ENCODE assay signal across 2 cellular contexts in the genomic region with DNA sequence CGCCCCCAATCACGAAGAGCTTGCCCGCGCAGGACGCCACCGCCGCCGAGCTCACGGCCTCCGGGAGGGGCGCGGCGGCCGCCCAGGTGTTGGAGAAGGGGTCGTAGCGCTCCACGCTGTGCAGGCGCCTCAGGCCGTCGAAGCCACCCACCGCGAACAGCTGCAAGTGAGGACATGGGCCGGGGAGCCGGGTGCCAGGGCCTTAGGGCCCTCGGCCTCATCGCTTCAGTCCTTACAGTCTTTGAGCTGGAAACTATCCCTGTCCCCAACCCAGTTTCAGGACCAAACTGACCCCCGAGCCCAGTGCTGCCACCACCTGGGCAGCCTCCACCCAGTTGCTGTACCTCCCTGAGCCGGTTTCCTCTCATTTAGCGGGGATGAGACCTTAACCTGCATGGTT.
TF ChIP-seq lines count a peak whose summit lies in the region.

No MANE protein-coding gene starts in this region.

TF ChIP-seq in GM23338, 12 proteins besides CTCF, POLR2A, EP300 and RAD21 (continued from another document):
- TF ChIP-seq REST (IDR thresholded peaks at IDR 0.05; ENCODE audit: unreplicated experiment), result no peak

TF ChIP-seq in WTC11, 78 proteins besides CTCF, POLR2A, EP300 and RAD21 (continued from another document and continues in another):
- TF ChIP-seq, protein P1, sequence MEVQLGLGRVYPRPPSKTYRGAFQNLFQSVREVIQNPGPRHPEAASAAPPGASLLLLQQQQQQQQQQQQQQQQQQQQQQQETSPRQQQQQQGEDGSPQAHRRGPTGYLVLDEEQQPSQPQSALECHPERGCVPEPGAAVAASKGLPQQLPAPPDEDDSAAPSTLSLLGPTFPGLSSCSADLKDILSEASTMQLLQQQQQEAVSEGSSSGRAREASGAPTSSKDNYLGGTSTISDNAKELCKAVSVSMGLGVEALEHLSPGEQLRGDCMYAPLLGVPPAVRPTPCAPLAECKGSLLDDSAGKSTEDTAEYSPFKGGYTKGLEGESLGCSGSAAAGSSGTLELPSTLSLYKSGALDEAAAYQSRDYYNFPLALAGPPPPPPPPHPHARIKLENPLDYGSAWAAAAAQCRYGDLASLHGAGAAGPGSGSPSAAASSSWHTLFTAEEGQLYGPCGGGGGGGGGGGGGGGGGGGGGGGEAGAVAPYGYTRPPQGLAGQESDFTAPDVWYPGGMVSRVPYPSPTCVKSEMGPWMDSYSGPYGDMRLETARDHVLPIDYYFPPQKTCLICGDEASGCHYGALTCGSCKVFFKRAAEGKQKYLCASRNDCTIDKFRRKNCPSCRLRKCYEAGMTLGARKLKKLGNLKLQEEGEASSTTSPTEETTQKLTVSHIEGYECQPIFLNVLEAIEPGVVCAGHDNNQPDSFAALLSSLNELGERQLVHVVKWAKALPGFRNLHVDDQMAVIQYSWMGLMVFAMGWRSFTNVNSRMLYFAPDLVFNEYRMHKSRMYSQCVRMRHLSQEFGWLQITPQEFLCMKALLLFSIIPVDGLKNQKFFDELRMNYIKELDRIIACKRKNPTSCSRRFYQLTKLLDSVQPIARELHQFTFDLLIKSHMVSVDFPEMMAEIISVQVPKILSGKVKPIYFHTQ (CRISPR knock-in tag; IDR thresholded peaks at IDR 0.05), result no peak
- 0 out of 2 replicates have a peak, but pooled peaks have one; percentile 35 for TF ChIP-seq E2F1 (CRISPR knock-in tag; IDR thresholded peaks at IDR 0.05)
- no peak for TF ChIP-seq ZNF263 (CRISPR knock-in tag; IDR thresholded peaks at IDR 0.05; ENCODE audit: low read depth)
- TF ChIP-seq, protein P2, sequence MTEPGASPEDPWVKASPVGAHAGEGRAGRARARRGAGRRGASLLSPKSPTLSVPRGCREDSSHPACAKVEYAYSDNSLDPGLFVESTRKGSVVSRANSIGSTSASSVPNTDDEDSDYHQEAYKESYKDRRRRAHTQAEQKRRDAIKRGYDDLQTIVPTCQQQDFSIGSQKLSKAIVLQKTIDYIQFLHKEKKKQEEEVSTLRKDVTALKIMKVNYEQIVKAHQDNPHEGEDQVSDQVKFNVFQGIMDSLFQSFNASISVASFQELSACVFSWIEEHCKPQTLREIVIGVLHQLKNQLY (CRISPR knock-in tag; IDR thresholded peaks at IDR 0.05), result no peak
- TF ChIP-seq, protein P3, sequence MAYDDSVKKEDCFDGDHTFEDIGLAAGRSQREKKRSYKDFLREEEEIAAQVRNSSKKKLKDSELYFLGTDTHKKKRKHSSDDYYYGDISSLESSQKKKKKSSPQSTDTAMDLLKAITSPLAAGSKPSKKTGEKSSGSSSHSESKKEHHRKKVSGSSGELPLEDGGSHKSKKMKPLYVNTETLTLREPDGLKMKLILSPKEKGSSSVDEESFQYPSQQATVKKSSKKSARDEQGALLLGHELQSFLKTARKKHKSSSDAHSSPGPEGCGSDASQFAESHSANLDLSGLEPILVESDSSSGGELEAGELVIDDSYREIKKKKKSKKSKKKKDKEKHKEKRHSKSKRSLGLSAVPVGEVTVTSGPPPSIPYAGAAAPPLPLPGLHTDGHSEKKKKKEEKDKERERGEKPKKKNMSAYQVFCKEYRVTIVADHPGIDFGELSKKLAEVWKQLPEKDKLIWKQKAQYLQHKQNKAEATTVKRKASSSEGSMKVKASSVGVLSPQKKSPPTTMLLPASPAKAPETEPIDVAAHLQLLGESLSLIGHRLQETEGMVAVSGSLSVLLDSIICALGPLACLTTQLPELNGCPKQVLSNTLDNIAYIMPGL (CRISPR knock-in tag; IDR thresholded peaks at IDR 0.05), result peak; percentile 58
- no peak for TF ChIP-seq SMAD3 (CRISPR knock-in tag; IDR thresholded peaks at IDR 0.05; ENCODE audit: borderline replicate concordance)
- TF ChIP-seq SOX15 (CRISPR knock-in tag; IDR thresholded peaks at IDR 0.05), result no peak
- no peak for TF ChIP-seq NFYB (CRISPR knock-in tag; conservative IDR thresholded peaks at IDR 0.05; ENCODE audit: low read depth)
- peak; percentile 84; the same call in 1 of the 2 replicates for TF ChIP-seq RELA (CRISPR knock-in tag; IDR thresholded peaks at IDR 0.05; ENCODE audit: borderline replicate concordance)
- TF ChIP-seq EMX1 (CRISPR knock-in tag; IDR thresholded peaks at IDR 0.05), result no peak
- no peak for TF ChIP-seq ZSCAN18 (CRISPR knock-in tag; IDR thresholded peaks at IDR 0.05)
- TF ChIP-seq ZNF121 (CRISPR knock-in tag; IDR thresholded peaks at IDR 0.05), result no peak
- no peak for TF ChIP-seq PREB (CRISPR knock-in tag; IDR thresholded peaks at IDR 0.05; ENCODE audit: borderline replicate concordance)
- TF ChIP-seq IRF2 (CRISPR knock-in tag; IDR thresholded peaks at IDR 0.05; ENCODE audit: borderline replicate concordance, low read depth), result no peak
- TF ChIP-seq CREM (CRISPR knock-in tag; IDR thresholded peaks at IDR 0.05), result no peak
- TF ChIP-seq, protein P4, sequence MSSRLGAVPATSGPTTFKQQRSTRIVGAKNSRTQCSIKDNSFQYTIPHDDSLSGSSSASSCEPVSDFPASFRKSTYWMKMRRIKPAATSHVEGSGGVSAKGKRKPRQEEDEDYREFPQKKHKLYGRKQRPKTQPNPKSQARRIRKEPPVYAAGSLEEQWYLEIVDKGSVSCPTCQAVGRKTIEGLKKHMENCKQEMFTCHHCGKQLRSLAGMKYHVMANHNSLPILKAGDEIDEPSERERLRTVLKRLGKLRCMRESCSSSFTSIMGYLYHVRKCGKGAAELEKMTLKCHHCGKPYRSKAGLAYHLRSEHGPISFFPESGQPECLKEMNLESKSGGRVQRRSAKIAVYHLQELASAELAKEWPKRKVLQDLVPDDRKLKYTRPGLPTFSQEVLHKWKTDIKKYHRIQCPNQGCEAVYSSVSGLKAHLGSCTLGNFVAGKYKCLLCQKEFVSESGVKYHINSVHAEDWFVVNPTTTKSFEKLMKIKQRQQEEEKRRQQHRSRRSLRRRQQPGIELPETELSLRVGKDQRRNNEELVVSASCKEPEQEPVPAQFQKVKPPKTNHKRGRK (CRISPR knock-in tag; IDR thresholded peaks at IDR 0.05; ENCODE audit: borderline replicate concordance), result no peak
- no peak for TF ChIP-seq ETV6 (CRISPR knock-in tag; IDR thresholded peaks at IDR 0.05)
- TF ChIP-seq, protein P5, sequence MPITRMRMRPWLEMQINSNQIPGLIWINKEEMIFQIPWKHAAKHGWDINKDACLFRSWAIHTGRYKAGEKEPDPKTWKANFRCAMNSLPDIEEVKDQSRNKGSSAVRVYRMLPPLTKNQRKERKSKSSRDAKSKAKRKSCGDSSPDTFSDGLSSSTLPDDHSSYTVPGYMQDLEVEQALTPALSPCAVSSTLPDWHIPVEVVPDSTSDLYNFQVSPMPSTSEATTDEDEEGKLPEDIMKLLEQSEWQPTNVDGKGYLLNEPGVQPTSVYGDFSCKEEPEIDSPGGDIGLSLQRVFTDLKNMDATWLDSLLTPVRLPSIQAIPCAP (CRISPR knock-in tag; IDR thresholded peaks at IDR 0.05), result no peak
- no peak for TF ChIP-seq TCF7 (CRISPR knock-in tag; IDR thresholded peaks at IDR 0.05; ENCODE audit: low read depth)
- no peak for TF ChIP-seq ZNF416 (CRISPR knock-in tag; IDR thresholded peaks at IDR 0.05)
- TF ChIP-seq FOXJ3 (CRISPR knock-in tag; IDR thresholded peaks at IDR 0.05; ENCODE audit: borderline replicate concordance), result no peak
- no peak for TF ChIP-seq NR3C1 (CRISPR knock-in tag; conservative IDR thresholded peaks at IDR 0.05; ENCODE audit: low read depth)
- TF ChIP-seq TEAD4 (CRISPR knock-in tag; IDR thresholded peaks at IDR 0.05), result no peak
- TF ChIP-seq, protein P6, sequence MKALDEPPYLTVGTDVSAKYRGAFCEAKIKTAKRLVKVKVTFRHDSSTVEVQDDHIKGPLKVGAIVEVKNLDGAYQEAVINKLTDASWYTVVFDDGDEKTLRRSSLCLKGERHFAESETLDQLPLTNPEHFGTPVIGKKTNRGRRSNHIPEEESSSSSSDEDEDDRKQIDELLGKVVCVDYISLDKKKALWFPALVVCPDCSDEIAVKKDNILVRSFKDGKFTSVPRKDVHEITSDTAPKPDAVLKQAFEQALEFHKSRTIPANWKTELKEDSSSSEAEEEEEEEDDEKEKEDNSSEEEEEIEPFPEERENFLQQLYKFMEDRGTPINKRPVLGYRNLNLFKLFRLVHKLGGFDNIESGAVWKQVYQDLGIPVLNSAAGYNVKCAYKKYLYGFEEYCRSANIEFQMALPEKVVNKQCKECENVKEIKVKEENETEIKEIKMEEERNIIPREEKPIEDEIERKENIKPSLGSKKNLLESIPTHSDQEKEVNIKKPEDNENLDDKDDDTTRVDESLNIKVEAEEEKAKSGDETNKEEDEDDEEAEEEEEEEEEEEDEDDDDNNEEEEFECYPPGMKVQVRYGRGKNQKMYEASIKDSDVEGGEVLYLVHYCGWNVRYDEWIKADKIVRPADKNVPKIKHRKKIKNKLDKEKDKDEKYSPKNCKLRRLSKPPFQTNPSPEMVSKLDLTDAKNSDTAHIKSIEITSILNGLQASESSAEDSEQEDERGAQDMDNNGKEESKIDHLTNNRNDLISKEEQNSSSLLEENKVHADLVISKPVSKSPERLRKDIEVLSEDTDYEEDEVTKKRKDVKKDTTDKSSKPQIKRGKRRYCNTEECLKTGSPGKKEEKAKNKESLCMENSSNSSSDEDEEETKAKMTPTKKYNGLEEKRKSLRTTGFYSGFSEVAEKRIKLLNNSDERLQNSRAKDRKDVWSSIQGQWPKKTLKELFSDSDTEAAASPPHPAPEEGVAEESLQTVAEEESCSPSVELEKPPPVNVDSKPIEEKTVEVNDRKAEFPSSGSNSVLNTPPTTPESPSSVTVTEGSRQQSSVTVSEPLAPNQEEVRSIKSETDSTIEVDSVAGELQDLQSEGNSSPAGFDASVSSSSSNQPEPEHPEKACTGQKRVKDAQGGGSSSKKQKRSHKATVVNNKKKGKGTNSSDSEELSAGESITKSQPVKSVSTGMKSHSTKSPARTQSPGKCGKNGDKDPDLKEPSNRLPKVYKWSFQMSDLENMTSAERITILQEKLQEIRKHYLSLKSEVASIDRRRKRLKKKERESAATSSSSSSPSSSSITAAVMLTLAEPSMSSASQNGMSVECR (CRISPR knock-in tag; IDR thresholded peaks at IDR 0.05; ENCODE audit: borderline replicate concordance), result no peak
- TF ChIP-seq SMAD4 (CRISPR knock-in tag; IDR thresholded peaks at IDR 0.05), result no peak
- 0 out of 2 replicates have a peak, but pooled peaks have one; percentile 16 for TF ChIP-seq ZNF423 (CRISPR knock-in tag; IDR thresholded peaks at IDR 0.05)
- TF ChIP-seq, protein P7, sequence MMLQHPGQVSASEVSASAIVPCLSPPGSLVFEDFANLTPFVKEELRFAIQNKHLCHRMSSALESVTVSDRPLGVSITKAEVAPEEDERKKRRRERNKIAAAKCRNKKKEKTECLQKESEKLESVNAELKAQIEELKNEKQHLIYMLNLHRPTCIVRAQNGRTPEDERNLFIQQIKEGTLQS (CRISPR knock-in tag; conservative IDR thresholded peaks at IDR 0.05), result no peak
- TF ChIP-seq NR1H2 (CRISPR knock-in tag; IDR thresholded peaks at IDR 0.05), result no peak
- no peak for TF ChIP-seq HMGA2 (CRISPR knock-in tag; IDR thresholded peaks at IDR 0.05)
- peak; percentile 21; the same call in 1 of the 2 replicates for TF ChIP-seq FOXP4 (CRISPR knock-in tag; IDR thresholded peaks at IDR 0.05)
- TF ChIP-seq TEAD1 (CRISPR knock-in tag; IDR thresholded peaks at IDR 0.05), result no peak
- no peak for TF ChIP-seq CBFB (CRISPR knock-in tag; IDR thresholded peaks at IDR 0.05; ENCODE audit: low read depth)
- TF ChIP-seq ATF1 (CRISPR knock-in tag; IDR thresholded peaks at IDR 0.05), result no peak
- no peak for TF ChIP-seq NR2C2 (CRISPR knock-in tag; IDR thresholded peaks at IDR 0.05)
- no peak for TF ChIP-seq FOXK1 (CRISPR knock-in tag; IDR thresholded peaks at IDR 0.05)
- TF ChIP-seq E2F5 (CRISPR knock-in tag; IDR thresholded peaks at IDR 0.05), result no peak
- no peak for TF ChIP-seq MXD4 (CRISPR knock-in tag; IDR thresholded peaks at IDR 0.05; ENCODE audit: borderline replicate concordance)
- no peak for TF ChIP-seq ZBTB21 (CRISPR knock-in tag; IDR thresholded peaks at IDR 0.05; ENCODE audit: borderline replicate concordance)
- TF ChIP-seq JAZF1 (CRISPR knock-in tag; IDR thresholded peaks at IDR 0.05), result no peak
